8 cellular contexts compared by ENCODE assay signal in genomic region chr7:151782598-151783448, GRCh38.
A peak's percentile ranks its signal among the peaks of the same experiment; 100 is the strongest.
DNase-seq lines count a peak whose midpoint lies in the region; ATAC-seq, FAIRE-seq and TF ChIP-seq lines count a peak whose summit lies in the region.

No MANE protein-coding gene starts in this region.

- H3K4me1 ChIP-seq in cardiac muscle cell (ENCODE audit: low read depth) = no peaks in the 10 kb centered on the region

- no peaks in the 10 kb centered on the region for H3K27me3 ChIP-seq in cardiac muscle cell

- intact Hi-C loops in posterior vena cava (cut with DNase I) = loop anchor here in 1 of 2 donors (5.0 to 10.0 kb wide), 2 partner anchors 92 to 149 kb away; partner anchors contain the start of gene PRKAG2

- DNase-seq in SK-N-MC (ENCODE audit: low read depth, low spot score) (no peak), cardiac muscle cell (ENCODE audit: low read depth in 1 of 2, low spot score in 1 of 2) (peak; percentile 59 to 85), posterior vena cava (ENCODE audit: low spot score) (peak; percentile 94), urothelium cell line (ENCODE audit: low spot score) (peak; percentile 57)
- peak; percentile 74 for DNase-seq in activated naive CD4-positive, alpha-beta T cell treated with anti-CD3 and anti-CD28 coated beads, Interleukin-2, amount 50 U/mL, for 16 hours

- H3K4me3 ChIP-seq in SK-N-MC (no peak overlapping the region), cardiac muscle cell (no peak overlapping the region)

- H3K9ac ChIP-seq in SK-N-MC (ENCODE audit: insufficient read length) = no peak overlapping the region

- H3K27ac ChIP-seq in C4-2B (no peak overlapping the region), SK-N-MC (peak overlapping the region; percentile 90), cardiac muscle cell (no peak overlapping the region)

- ATAC-seq in GM19438 (IDR thresholded peaks at IDR 0.05; ENCODE audit: low read depth, unreplicated experiment) (peak; percentile 94), HG03469 (IDR thresholded peaks at IDR 0.05; ENCODE audit: unreplicated experiment) (peak; percentile 66)

- peak; percentile 100 for TF ChIP-seq CTCF in C4-2B (conservative IDR thresholded peaks at IDR 0.05)
- TF ChIP-seq CTCF in cardiac muscle cell (IDR thresholded peaks at IDR 0.05; ENCODE audit: low read depth, low read length) = peak; percentile 86

- FAIRE-seq in urothelium cell line (lab: Jason Lieb, UNC) = no peak

- H3K36me3 ChIP-seq in SK-N-MC (ENCODE audit: insufficient read depth, low read length) (no peaks in the 10 kb centered on the region), cardiac muscle cell (no peaks in the 10 kb centered on the region)

- H3K9me3 ChIP-seq in SK-N-MC (ENCODE audit: low read depth, low read length) (no peaks in the 10 kb centered on the region), cardiac muscle cell (ENCODE audit: low read depth) (no peaks in the 10 kb centered on the region)
